ENCODE assay signal across 1 cellular context in the genomic region with DNA sequence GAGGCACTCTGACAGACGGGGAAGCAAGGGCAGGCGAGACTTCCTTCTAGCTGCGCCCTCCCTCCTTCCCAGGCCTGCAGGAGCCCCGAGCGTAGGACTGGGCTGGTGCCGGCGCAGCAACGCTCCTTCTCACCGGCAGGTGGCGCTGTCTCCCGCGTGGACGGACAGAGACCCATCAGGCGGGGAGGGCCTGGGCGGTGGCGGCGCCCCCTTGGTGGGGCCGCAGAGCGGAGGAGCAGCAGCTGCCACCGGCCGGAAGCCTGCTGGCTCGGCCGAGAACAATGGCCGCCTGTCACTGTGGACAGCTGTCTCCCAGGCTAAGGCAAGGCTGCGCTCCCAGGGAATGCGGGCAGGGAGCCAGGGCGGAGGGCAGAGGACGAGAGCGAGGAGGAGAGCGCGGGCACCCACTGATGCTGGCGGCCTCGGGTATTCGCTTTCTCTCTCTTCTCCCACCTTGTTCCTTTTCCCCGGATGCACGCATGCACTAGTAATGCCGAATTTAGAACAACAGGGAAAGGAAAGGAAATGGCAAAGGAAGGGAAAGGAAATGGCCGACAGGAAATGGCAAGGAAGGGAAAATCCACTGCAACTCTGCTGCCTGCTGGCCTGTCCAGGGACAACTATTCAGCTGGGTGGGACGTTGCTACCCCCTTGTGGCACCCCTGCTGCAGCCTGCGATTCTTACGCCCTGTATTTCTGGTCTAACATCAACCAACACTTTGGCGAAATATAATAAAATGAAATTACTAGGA.
TF ChIP-seq lines count a peak whose summit lies in the region.

No MANE protein-coding gene starts in this region.

TF ChIP-seq in HepG2, 621 proteins besides CTCF, POLR2A, EP300 and RAD21 (continued from another document and continues in another):
- TF ChIP-seq HDAC2 (CRISPR knock-in tag; IDR thresholded peaks at IDR 0.05) (peak; percentile 60; the same call in 1 of the 2 replicates), ZNF788 (CRISPR knock-in tag; IDR thresholded peaks at IDR 0.05; ENCODE audit: borderline replicate concordance) (peak; percentile 81; the same call in 1 of the 2 replicates), HNRNPK (IDR thresholded peaks at IDR 0.05; ENCODE audit: low read depth, low read length, poor library complexity, severe bottlenecking) (peak; percentile 52), ZNF501 (CRISPR knock-in tag; IDR thresholded peaks at IDR 0.05) (peak; percentile 95), GPN1 (CRISPR knock-in tag; IDR thresholded peaks at IDR 0.05; ENCODE audit: borderline replicate concordance) (no peak), RBM39 (IDR thresholded peaks at IDR 0.05; ENCODE audit: low read depth, low read length, poor library complexity, severe bottlenecking) (peak; percentile 93), ZSCAN31 (CRISPR knock-in tag; IDR thresholded peaks at IDR 0.05; ENCODE audit: low read depth) (no peak; the same call in 1 of the 2 replicates), NCOA1 (CRISPR knock-in tag; IDR thresholded peaks at IDR 0.05) (0 out of 2 replicates have a peak, but pooled peaks have one; percentile 76), ZFP41 (CRISPR knock-in tag; IDR thresholded peaks at IDR 0.05; ENCODE audit: borderline replicate concordance) (no peak), CBFB (CRISPR knock-in tag; IDR thresholded peaks at IDR 0.05) (no peak; the same call in none of the 2 replicates), ZNF652 (CRISPR knock-in tag; IDR thresholded peaks at IDR 0.05; ENCODE audit: borderline replicate concordance, low read depth) (no peak), EHMT2 (IDR thresholded peaks at IDR 0.05; ENCODE audit: borderline replicate concordance, low read depth, low read length) (no peak), SMC3 (IDR thresholded peaks at IDR 0.05; ENCODE audit: low read length) (peak; percentile 60), ZNF326 (CRISPR knock-in tag; IDR thresholded peaks at IDR 0.05; ENCODE audit: borderline replicate concordance) (no peak), ZNF256 (CRISPR knock-in tag; conservative IDR thresholded peaks at IDR 0.05) (no peak), HOXD1 (CRISPR knock-in tag; IDR thresholded peaks at IDR 0.05) (no peak; the same call in none of the 2 replicates), ZNF773 (CRISPR knock-in tag; IDR thresholded peaks at IDR 0.05; ENCODE audit: borderline replicate concordance) (no peak), ONECUT2 (CRISPR knock-in tag; IDR thresholded peaks at IDR 0.05) (no peak), ZFP62 (CRISPR knock-in tag; IDR thresholded peaks at IDR 0.05) (no peak), AHR (CRISPR knock-in tag; IDR thresholded peaks at IDR 0.05) (0 out of 2 replicates have a peak, but pooled peaks have one; percentile 64), PAWR (CRISPR knock-in tag; IDR thresholded peaks at IDR 0.05; ENCODE audit: borderline replicate concordance) (no peak), ZNF143 (CRISPR knock-in tag; IDR thresholded peaks at IDR 0.05) (no peak; the same call in 1 of the 2 replicates), RXRB (CRISPR knock-in tag; IDR thresholded peaks at IDR 0.05; ENCODE audit: borderline replicate concordance) (peak; percentile 44; the same call in 1 of the 2 replicates), RFX5 (IDR thresholded peaks at IDR 0.05; ENCODE audit: low read depth, low read length) (peak; percentile 13), BRD4 (CRISPR knock-in tag; IDR thresholded peaks at IDR 0.05) (peak; percentile 43; the same call in 1 of the 2 replicates), ATAD3A (CRISPR knock-in tag; IDR thresholded peaks at IDR 0.05) (no peak), ZNF3 (CRISPR knock-in tag; IDR thresholded peaks at IDR 0.05) (no peak), SATB2 (CRISPR knock-in tag; IDR thresholded peaks at IDR 0.05) (no peak), RNF2 (conservative IDR thresholded peaks at IDR 0.05; ENCODE audit: low read depth) (peak; percentile 34; the same call in 1 of the 2 replicates), MIER3 (CRISPR knock-in tag; IDR thresholded peaks at IDR 0.05; ENCODE audit: borderline replicate concordance) (peak; percentile 48; the same call in 1 of the 2 replicates), ZNF737 (CRISPR knock-in tag; IDR thresholded peaks at IDR 0.05; ENCODE audit: borderline replicate concordance) (no peak), HES4 (CRISPR knock-in tag; IDR thresholded peaks at IDR 0.05; ENCODE audit: borderline replicate concordance) (0 out of 2 replicates have a peak, but pooled peaks have one; percentile 45), KDM2A (CRISPR knock-in tag; IDR thresholded peaks at IDR 0.05; ENCODE audit: borderline replicate concordance, low read depth) (peak; percentile 92), ZNF841 (CRISPR knock-in tag; IDR thresholded peaks at IDR 0.05; ENCODE audit: borderline replicate concordance) (no peak), THYN1 (CRISPR knock-in tag; IDR thresholded peaks at IDR 0.05; ENCODE audit: borderline replicate concordance, low read depth) (no peak), PHF5A (CRISPR knock-in tag; IDR thresholded peaks at IDR 0.05; ENCODE audit: low read depth, unreplicated experiment) (no peak), SOX6 (IDR thresholded peaks at IDR 0.05) (no peak), SOX6 (CRISPR knock-in tag; IDR thresholded peaks at IDR 0.05) (peak; percentile 90)
- TF ChIP-seq, protein P1, sequence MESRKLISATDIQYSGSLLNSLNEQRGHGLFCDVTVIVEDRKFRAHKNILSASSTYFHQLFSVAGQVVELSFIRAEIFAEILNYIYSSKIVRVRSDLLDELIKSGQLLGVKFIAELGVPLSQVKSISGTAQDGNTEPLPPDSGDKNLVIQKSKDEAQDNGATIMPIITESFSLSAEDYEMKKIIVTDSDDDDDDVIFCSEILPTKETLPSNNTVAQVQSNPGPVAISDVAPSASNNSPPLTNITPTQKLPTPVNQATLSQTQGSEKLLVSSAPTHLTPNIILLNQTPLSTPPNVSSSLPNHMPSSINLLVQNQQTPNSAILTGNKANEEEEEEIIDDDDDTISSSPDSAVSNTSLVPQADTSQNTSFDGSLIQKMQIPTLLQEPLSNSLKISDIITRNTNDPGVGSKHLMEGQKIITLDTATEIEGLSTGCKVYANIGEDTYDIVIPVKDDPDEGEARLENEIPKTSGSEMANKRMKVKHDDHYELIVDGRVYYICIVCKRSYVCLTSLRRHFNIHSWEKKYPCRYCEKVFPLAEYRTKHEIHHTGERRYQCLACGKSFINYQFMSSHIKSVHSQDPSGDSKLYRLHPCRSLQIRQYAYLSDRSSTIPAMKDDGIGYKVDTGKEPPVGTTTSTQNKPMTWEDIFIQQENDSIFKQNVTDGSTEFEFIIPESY (CRISPR knock-in tag; IDR thresholded peaks at IDR 0.05), result 0 out of 2 replicates have a peak, but pooled peaks have one; percentile 39
- TF ChIP-seq, protein P2, sequence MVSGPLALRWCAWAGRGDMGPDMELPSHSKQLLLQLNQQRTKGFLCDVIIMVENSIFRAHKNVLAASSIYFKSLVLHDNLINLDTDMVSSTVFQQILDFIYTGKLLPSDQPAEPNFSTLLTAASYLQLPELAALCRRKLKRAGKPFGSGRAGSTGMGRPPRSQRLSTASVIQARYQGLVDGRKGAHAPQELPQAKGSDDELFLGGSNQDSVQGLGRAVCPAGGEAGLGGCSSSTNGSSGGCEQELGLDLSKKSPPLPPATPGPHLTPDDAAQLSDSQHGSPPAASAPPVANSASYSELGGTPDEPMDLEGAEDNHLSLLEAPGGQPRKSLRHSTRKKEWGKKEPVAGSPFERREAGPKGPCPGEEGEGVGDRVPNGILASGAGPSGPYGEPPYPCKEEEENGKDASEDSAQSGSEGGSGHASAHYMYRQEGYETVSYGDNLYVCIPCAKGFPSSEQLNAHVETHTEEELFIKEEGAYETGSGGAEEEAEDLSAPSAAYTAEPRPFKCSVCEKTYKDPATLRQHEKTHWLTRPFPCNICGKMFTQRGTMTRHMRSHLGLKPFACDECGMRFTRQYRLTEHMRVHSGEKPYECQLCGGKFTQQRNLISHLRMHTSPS (CRISPR knock-in tag; IDR thresholded peaks at IDR 0.05; ENCODE audit: low read depth), result peak; percentile 63
- TF ChIP-seq, protein P3, sequence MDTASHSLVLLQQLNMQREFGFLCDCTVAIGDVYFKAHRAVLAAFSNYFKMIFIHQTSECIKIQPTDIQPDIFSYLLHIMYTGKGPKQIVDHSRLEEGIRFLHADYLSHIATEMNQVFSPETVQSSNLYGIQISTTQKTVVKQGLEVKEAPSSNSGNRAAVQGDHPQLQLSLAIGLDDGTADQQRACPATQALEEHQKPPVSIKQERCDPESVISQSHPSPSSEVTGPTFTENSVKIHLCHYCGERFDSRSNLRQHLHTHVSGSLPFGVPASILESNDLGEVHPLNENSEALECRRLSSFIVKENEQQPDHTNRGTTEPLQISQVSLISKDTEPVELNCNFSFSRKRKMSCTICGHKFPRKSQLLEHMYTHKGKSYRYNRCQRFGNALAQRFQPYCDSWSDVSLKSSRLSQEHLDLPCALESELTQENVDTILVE (CRISPR knock-in tag; IDR thresholded peaks at IDR 0.05), result peak; percentile 68
- TF ChIP-seq, protein P4, sequence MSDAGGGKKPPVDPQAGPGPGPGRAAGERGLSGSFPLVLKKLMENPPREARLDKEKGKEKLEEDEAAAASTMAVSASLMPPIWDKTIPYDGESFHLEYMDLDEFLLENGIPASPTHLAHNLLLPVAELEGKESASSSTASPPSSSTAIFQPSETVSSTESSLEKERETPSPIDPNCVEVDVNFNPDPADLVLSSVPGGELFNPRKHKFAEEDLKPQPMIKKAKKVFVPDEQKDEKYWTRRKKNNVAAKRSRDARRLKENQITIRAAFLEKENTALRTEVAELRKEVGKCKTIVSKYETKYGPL (CRISPR knock-in tag; IDR thresholded peaks at IDR 0.05), result no peak
- TF ChIP-seq, protein P5, sequence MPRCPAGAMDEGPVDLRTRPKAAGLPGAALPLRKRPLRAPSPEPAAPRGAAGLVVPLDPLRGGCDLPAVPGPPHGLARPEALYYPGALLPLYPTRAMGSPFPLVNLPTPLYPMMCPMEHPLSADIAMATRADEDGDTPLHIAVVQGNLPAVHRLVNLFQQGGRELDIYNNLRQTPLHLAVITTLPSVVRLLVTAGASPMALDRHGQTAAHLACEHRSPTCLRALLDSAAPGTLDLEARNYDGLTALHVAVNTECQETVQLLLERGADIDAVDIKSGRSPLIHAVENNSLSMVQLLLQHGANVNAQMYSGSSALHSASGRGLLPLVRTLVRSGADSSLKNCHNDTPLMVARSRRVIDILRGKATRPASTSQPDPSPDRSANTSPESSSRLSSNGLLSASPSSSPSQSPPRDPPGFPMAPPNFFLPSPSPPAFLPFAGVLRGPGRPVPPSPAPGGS (CRISPR knock-in tag; IDR thresholded peaks at IDR 0.05), result peak; percentile 64; the same call in 1 of the 2 replicates
- TF ChIP-seq, protein P6, sequence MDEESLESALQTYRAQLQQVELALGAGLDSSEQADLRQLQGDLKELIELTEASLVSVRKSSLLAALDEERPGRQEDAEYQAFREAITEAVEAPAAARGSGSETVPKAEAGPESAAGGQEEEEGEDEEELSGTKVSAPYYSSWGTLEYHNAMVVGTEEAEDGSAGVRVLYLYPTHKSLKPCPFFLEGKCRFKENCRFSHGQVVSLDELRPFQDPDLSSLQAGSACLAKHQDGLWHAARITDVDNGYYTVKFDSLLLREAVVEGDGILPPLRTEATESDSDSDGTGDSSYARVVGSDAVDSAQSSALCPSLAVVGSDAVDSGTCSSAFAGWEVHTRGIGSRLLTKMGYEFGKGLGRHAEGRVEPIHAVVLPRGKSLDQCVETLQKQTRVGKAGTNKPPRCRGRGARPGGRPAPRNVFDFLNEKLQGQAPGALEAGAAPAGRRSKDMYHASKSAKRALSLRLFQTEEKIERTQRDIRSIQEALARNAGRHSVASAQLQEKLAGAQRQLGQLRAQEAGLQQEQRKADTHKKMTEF (CRISPR knock-in tag; IDR thresholded peaks at IDR 0.05), result peak; percentile 75
- TF ChIP-seq, protein P7, sequence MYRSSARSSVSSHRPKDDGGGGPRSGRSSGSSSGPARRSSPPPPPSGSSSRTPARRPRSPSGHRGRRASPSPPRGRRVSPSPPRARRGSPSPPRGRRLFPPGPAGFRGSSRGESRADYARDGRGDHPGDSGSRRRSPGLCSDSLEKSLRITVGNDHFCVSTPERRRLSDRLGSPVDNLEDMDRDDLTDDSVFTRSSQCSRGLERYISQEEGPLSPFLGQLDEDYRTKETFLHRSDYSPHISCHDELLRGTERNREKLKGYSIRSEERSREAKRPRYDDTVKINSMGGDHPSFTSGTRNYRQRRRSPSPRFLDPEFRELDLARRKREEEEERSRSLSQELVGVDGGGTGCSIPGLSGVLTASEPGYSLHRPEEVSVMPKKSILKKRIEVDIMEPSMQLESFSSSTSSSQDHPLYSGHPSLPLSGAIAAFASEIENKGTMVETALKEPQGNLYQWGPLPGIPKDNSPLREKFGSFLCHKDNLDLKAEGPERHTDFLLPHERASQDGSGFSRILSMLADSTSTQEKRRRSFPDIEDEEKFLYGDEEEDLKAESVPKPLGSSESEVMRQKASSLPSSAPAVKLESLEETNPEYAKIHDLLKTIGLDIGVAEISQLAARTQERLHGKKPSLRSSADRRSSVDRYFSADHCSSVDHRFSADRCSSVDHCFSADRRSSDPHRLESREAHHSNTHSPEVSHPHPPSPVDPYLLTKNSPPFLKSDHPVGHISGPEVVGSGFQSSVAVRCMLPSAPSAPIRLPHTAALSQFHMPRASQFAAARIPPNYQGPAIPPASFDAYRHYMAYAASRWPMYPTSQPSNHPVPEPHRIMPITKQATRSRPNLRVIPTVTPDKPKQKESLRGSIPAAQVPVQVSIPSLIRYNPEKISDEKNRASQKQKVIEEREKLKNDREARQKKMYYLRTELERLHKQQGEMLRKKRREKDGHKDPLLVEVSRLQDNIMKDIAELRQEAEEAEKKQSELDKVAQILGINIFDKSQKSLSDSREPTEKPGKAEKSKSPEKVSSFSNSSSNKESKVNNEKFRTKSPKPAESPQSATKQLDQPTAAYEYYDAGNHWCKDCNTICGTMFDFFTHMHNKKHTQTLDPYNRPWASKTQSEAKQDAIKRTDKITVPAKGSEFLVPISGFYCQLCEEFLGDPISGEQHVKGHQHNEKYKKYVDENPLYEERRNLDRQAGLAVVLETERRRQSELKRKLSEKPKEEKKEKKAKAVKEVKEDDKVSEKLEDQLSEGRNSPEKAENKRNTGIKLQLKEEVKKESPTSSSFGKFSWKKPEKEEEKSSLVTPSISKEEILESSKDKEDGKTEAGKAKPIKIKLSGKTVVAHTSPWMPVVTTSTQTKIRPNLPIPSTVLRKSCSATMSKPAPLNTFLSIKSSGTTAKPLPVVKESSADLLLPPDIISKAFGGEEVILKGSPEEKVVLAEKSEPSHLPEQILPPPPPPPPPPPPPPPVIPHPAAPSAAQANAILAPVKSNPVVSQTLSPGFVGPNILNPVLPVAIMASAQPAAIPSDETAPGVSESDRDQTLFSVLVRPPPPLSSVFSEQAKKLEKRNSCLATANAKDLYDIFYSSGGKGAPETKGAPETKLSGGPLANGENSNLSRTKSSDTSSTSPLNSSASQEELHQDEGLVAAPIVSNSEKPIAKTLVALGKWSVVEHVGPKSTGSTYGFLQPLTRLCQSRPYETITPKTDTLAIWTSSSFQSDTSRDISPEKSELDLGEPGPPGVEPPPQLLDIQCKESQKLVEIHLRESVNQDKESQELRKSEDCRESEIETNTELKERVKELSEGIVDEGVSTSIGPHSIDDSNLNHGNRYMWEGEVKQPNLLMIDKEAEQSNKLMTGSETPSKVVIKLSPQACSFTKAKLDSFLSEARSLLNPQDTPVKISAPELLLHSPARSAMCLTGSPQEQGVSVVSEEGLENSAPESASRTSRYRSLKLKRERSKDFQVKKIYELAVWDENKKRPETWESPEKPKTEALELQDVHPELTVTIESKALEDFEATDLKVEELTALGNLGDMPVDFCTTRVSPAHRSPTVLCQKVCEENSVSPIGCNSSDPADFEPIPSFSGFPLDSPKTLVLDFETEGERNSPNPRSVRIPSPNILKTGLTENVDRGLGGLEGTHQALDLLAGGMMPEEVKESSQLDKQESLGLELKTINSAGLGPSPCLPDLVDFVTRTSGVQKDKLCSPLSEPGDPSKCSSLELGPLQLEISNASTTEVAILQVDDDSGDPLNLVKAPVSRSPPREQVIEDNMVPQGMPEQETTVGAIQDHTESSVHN (CRISPR knock-in tag; IDR thresholded peaks at IDR 0.05), result peak; percentile 50; the same call in 1 of the 2 replicates
